9 cellular contexts compared by ENCODE assay signal in the genomic region with DNA sequence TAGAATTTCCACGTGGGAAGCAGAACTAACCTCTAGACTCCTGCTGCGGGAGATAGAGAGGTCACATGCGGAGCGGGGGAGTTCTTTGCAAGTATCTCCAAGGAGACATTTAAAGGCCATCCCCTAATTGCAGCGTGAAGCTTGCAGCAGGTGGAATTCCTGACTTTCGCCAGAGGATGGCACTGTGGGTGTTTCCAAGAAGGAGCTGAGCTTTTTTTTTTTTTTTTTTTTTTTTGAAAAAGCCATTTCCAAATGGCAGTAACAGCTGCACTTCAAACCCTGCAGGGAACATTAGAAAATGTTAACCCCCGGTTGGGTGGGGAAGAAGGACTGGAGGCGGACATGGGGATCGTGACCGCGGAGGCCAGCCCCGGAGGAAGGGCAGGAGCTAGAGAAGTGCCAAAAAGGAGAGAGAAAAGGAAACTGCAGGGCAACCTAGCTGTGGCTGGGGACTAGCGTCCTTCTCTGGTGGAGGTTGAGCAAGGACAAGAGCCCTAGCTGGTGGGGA.
DNase-seq lines count a peak whose midpoint lies in the region; ATAC-seq and TF ChIP-seq lines count a peak whose summit lies in the region.
"Had no signal": no experiment of that assay in that cellular context is flagged by ENCODE, and none has a peak within 500 bp of the region (broad histone marks: within the 10 kb centered on the region; RNA-seq: fewer than 3 reads in every experiment).

No MANE protein-coding gene starts in this region.

- POLR2A ChIA-PET in BJ (lab: Charles Lee) = no interaction called here

- no peak overlapping the region for H3K27ac Mint-ChIP-seq in stimulated activated memory B cell treated with anti-CD40 and anti-IgM and Interleukin-4, amounts not matched to agents 10 μg/mL and 1 μg/mL and 100 μg/mL, for 72 hours

- no peak overlapping the region for H3K4me3 Mint-ChIP-seq in stimulated activated memory B cell treated with anti-CD40 and anti-IgM and Interleukin-4, amounts not matched to agents 10 μg/mL and 1 μg/mL and 100 μg/mL, for 72 hours

- H3K4me3 ChIP-seq in BJ (ENCODE audit: low read depth, low read length) (no peak overlapping the region), WERI-Rb-1 (ENCODE audit: low read depth, low read length) (peak overlapping the region; percentile 21)
- H3K4me3 ChIP-seq: SJSA1 had no signal

- no peaks in the 10 kb centered on the region for H3K4me1 Mint-ChIP-seq in stimulated activated memory B cell treated with anti-CD40 and anti-IgM and Interleukin-4, amounts not matched to agents 10 μg/mL and 1 μg/mL and 100 μg/mL, for 72 hours

- peak; percentile 63 for TF ChIP-seq CTCF in BJ (IDR thresholded peaks at IDR 0.05; ENCODE audit: insufficient read depth, low read depth, low read length)
- TF ChIP-seq CTCF in WERI-Rb-1 (IDR thresholded peaks at IDR 0.05; ENCODE audit: low read depth, low read length) = peak; percentile 70
- TF ChIP-seq CTCF in omental fat pad (IDR thresholded peaks at IDR 0.05) = no peak

- H3K9me3 Mint-ChIP-seq in stimulated activated memory B cell treated with anti-CD40 and anti-IgM and Interleukin-4, amounts not matched to agents 10 μg/mL and 1 μg/mL and 100 μg/mL, for 72 hours = no peaks in the 10 kb centered on the region

- ATAC-seq in GM18907 (IDR thresholded peaks at IDR 0.05; ENCODE audit: unreplicated experiment) (peak; percentile 60), omental fat pad (ENCODE audit: low FRiP score) (peak; percentile 62), GM21717 (IDR thresholded peaks at IDR 0.05; ENCODE audit: unreplicated experiment) (no peak)
- no peak for ATAC-seq in stimulated activated memory B cell treated with anti-CD40 and anti-IgM and Interleukin-4, amounts not matched to agents 10 μg/mL and 1 μg/mL and 100 μg/mL, for 72 hours

- H3K27me3 Mint-ChIP-seq in stimulated activated memory B cell treated with anti-CD40 and anti-IgM and Interleukin-4, amounts not matched to agents 10 μg/mL and 1 μg/mL and 100 μg/mL, for 72 hours = no peaks in the 10 kb centered on the region

- DNase-seq in BJ (ENCODE audit: low read depth) (no peak), NCI-H2081 (lab: John Stamatoyannopoulos, UW) (peak; percentile 84 to 85), WERI-Rb-1 (peak; percentile 73), foreskin melanocyte (peak; percentile 42), omental fat pad (ENCODE audit: low spot score) (peak; percentile 25)

- H3K36me3 ChIP-seq in BJ (ENCODE audit: control insufficient read depth, insufficient read depth, low read length) = no peaks in the 10 kb centered on the region
- no peaks in the 10 kb centered on the region for H3K36me3 ChIP-seq in WERI-Rb-1
- H3K36me3 ChIP-seq: SJSA1 had no signal

- no peaks in the 10 kb centered on the region for H3K36me3 Mint-ChIP-seq in stimulated activated memory B cell treated with anti-CD40 and anti-IgM and Interleukin-4, amounts not matched to agents 10 μg/mL and 1 μg/mL and 100 μg/mL, for 72 hours

- CTCF ChIA-PET in BJ (lab: Yijun Ruan, JAX) = interaction anchor here (0.6 to 1.6 kb wide), 7 partner anchors 11 to 106 kb away, joined by 3 to 8 read pairs (median 4); no protein-coding TSS in a partner anchor

- H3K27me3 ChIP-seq in BJ (ENCODE audit: control insufficient read depth, insufficient read depth, low read length) = no peaks in the 10 kb centered on the region
- no peaks in the 10 kb centered on the region for H3K27me3 ChIP-seq in WERI-Rb-1 (ENCODE audit: insufficient read depth, low read depth, severe bottlenecking)
- H3K27me3 ChIP-seq: SJSA1 had no signal

- no peak overlapping the region for H3K27ac ChIP-seq in WERI-Rb-1
- H3K27ac ChIP-seq: SJSA1 had no signal

- H3K9me3 ChIP-seq in WERI-Rb-1 (ENCODE audit: severe bottlenecking) = no peaks in the 10 kb centered on the region
- H3K9me3 ChIP-seq: SJSA1 had no signal

Comparison
In these comparisons a context has a peak if more than half of its experiments do, and no peak if none do; other contexts are left out.
1. CTCF ChIP-seq: peak in BJ (single experiment) and WERI-Rb-1 (single experiment); none in omental fat pad (0 of 3).
2. ATAC-seq: peak in GM18907 (single experiment) and omental fat pad (single experiment); none in GM21717 (single experiment) and stimulated activated memory B cell treated with anti-CD40 and anti-IgM and Interleukin-4, amounts not matched to agents 10 μg/mL and 1 μg/mL and 100 μg/mL, for 72 hours (single experiment).